1 cellular context compared by ENCODE assay signal in the genomic region with DNA sequence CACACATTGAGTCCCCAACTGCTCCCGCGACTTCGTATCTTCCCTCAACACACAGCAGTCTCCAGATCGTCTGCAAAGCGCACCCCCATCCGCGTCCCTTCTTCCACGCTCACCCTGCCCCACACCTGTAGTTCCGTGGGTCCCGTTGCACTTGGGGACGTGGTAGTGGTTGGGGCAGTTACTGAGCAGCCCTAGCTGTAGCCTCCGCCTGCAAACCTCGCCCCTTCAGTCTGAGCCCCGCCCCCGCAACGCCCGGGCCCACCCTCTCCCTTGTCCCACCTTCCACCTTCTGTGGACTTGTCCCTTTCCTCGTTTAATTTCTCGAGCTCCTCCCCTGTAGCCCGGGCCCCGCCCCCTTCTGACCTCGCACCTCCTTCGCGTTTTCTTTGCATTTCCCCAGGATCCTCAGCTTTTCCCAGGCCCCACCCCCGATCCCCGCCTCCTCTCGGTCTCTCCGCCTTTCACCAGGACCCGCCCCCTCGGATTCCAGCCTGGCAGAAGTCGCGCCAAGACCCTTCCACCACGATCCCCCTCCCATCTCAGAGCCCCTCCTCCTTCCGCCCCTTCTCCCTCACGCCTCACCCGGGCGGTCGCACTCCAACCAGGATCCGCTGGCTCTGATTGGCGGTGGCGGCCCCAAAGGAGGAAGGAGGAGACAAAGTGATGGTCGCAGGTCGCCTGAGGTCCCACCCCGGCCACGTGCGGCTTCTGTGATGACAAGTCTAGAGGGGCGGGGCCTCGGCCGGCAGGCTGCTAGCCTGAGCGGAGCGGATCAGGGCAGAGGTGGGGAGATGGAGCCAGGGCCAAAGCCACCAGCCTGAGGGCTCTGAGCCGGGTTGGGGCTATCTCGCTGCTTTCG.
TF ChIP-seq lines count a peak whose summit lies in the region.

A gene with protein sequence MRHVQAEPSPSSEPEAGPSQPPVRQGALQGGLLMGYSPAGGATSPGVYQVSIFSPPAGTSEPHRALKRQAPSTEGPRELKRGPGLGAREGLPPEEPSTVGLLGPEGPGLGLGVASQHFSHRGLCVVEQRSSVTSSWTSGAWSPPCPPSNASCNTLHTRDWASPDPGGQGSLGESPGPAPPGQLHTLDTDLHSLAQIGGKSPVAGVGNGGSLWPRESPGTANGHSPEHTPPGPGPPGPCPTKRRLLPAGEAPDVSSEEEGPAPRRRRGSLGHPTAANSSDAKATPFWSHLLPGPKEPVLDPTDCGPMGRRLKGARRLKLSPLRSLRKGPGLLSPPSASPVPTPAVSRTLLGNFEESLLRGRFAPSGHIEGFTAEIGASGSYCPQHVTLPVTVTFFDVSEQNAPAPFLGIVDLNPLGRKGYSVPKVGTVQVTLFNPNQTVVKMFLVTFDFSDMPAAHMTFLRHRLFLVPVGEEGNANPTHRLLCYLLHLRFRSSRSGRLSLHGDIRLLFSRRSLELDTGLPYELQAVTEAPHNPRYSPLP (minus strand): TSS at position 183 of the 859 bp plus-strand sequence. CDS start 7,588 bp downstream, outside the sequence.

TF ChIP-seq in SK-N-SH treated with all-trans-retinoic acid at 6 μM for 48 hours, 23 proteins besides CTCF, POLR2A, EP300 and RAD21 (continued from another document):
- TF ChIP-seq, protein P1, sequence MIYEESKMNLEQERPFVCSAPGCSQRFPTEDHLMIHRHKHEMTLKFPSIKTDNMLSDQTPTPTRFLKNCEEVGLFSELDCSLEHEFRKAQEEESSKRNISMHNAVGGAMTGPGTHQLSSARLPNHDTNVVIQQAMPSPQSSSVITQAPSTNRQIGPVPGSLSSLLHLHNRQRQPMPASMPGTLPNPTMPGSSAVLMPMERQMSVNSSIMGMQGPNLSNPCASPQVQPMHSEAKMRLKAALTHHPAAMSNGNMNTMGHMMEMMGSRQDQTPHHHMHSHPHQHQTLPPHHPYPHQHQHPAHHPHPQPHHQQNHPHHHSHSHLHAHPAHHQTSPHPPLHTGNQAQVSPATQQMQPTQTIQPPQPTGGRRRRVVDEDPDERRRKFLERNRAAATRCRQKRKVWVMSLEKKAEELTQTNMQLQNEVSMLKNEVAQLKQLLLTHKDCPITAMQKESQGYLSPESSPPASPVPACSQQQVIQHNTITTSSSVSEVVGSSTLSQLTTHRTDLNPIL (CRISPR knock-in tag; IDR thresholded peaks at IDR 0.05; ENCODE audit: low read depth), result no peak
- TF ChIP-seq PPARA (CRISPR knock-in tag; IDR thresholded peaks at IDR 0.05; ENCODE audit: borderline replicate concordance) (no peak), ZC3H10 (CRISPR knock-in tag; IDR thresholded peaks at IDR 0.05) (no peak)
